13 cellular contexts compared by ENCODE assay signal in the genomic region with DNA sequence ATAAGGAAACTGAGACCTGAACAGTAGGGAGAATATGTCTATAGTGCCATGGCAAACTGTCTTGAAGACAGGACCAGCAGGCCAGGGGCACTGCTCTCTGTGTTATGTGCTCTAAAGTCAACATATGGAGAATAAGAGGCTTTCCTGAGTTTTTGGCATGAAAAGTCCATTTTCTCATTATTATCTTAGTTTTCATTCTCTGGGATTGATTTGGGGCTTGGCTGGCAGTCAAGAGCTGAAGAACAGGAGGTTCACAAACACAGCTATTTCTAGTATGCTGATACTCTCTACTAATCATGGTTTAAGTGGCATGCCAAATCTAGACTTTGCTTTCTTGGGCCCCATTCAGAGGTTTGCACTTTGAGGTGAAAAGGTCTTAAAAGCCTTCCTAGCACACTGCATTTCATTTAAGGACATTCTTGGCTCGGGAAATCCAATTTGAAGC.
DNase-seq lines count a peak whose midpoint lies in the region; ATAC-seq, FAIRE-seq and TF ChIP-seq lines count a peak whose summit lies in the region.
"Had no signal": no experiment of that assay in that cellular context is flagged by ENCODE, and none has a peak within 500 bp of the region (broad histone marks: within the 10 kb centered on the region; RNA-seq: fewer than 3 reads in every experiment).

No MANE protein-coding gene starts in this region.

- H3K36me3 Mint-ChIP-seq in effector memory CD8-positive, alpha-beta T cell (ENCODE audit: insufficient read depth): no peaks in the 10 kb centered on the region
- H3K36me3 Mint-ChIP-seq: CD14-positive monocyte; stimulated activated memory B cell treated with anti-CD40 and anti-IgM and Interleukin-4, amounts not matched to agents 10 μg/mL and 1 μg/mL and 100 μg/mL, for 72 hours had no signal

- no peak overlapping the region for H3K4me3 ChIP-seq in fibroblast of the aortic adventitia (ENCODE audit: low read depth, low read length)
- no peak overlapping the region for H3K4me3 ChIP-seq in pancreas
- no peak overlapping the region for H3K4me3 ChIP-seq in spleen

- no peak for FAIRE-seq in pancreas (lab: Jason Lieb, UNC)

- no peaks in the 10 kb centered on the region for H3K4me1 Mint-ChIP-seq in effector memory CD8-positive, alpha-beta T cell (ENCODE audit: low read depth in 2 of 2)
- H3K4me1 Mint-ChIP-seq: CD14-positive monocyte; stimulated activated memory B cell treated with anti-CD40 and anti-IgM and Interleukin-4, amounts not matched to agents 10 μg/mL and 1 μg/mL and 100 μg/mL, for 72 hours had no signal

- 8 to 26% methylated on average over 1 of the region's 1 CpG for WGBS in pancreas, 2 donors
- 52 to 78% (median 57%) methylated on average over 1 of the region's 1 CpG for WGBS in spleen, 5 donors

- H3K27ac ChIP-seq in pancreas: no peak overlapping the region
- H3K27ac ChIP-seq in spleen: no peak overlapping the region
- H3K27ac ChIP-seq: WERI-Rb-1 had no signal

- no peaks in the 10 kb centered on the region for H3K27me3 Mint-ChIP-seq in effector memory CD8-positive, alpha-beta T cell
- H3K27me3 Mint-ChIP-seq: stimulated activated memory B cell treated with anti-CD40 and anti-IgM and Interleukin-4, amounts not matched to agents 10 μg/mL and 1 μg/mL and 100 μg/mL, for 72 hours had no signal

- peaks cover 6 to 14% of the 10 kb centered on the region in 2 donors for H3K9me3 Mint-ChIP-seq in effector memory CD8-positive, alpha-beta T cell

- H3K27me3 ChIP-seq in pancreas (no peaks in the 10 kb centered on the region), spleen (replicated peaks in 1 of 7) (no peaks in the 10 kb centered on the region)

- ATAC-seq in SK-N-SH treated with all-trans-retinoic acid at 6 μM for 48 hours (peak; percentile 81), pancreas (peak in 3 of 4 donors; percentile 72 to 89 (median 79)), HG03159 (IDR thresholded peaks at IDR 0.05; ENCODE audit: unreplicated experiment) (no peak)
- no peak for ATAC-seq in effector memory CD8-positive, alpha-beta T cell (replicated peaks)
- ATAC-seq: stimulated activated memory B cell treated with anti-CD40 and anti-IgM and Interleukin-4, amounts not matched to agents 10 μg/mL and 1 μg/mL and 100 μg/mL, for 72 hours had no signal

- peaks cover 0 to 10% (median 8%) of the 10 kb centered on the region in 3 donors for H3K4me1 ChIP-seq in pancreas
- no peaks in the 10 kb centered on the region for H3K4me1 ChIP-seq in spleen

- DNase-seq in Ammon's horn (ENCODE audit: low spot score) (peak; percentile 35), fibroblast of the aortic adventitia (ENCODE audit: low read depth) (peak; percentile 91), pancreas (peak in 4 of 6 donors; percentile 20 to 57 (median 32)), spleen (no peak), COLO829 (ENCODE audit: low spot score) (no peak)
- DNase-seq in effector memory CD8-positive, alpha-beta T cell: no peak
- DNase-seq: NCI-H510A treated with DMSO at 0.1 percent for 48 hours, SIG-M5, WERI-Rb-1 had no signal

- no peak overlapping the region for H3K4me3 Mint-ChIP-seq in effector memory CD8-positive, alpha-beta T cell
- H3K4me3 Mint-ChIP-seq: CD14-positive monocyte; stimulated activated memory B cell treated with anti-CD40 and anti-IgM and Interleukin-4, amounts not matched to agents 10 μg/mL and 1 μg/mL and 100 μg/mL, for 72 hours had no signal

- no peak overlapping the region for H3K27ac Mint-ChIP-seq in effector memory CD8-positive, alpha-beta T cell
- H3K27ac Mint-ChIP-seq: CD14-positive monocyte; stimulated activated memory B cell treated with anti-CD40 and anti-IgM and Interleukin-4, amounts not matched to agents 10 μg/mL and 1 μg/mL and 100 μg/mL, for 72 hours had no signal

- intact Hi-C loops in pancreas (cut with DNase I): no loop called here
- intact Hi-C loops in spleen (cut with DNase I; ENCODE audit: low total_unique reads): no loop called here

- TF ChIP-seq POLR2A in spleen (IDR thresholded peaks at IDR 0.05): no peak

- H3K36me3 ChIP-seq in pancreas: no peaks in the 10 kb centered on the region
- no peaks in the 10 kb centered on the region for H3K36me3 ChIP-seq in spleen
- H3K36me3 ChIP-seq: WERI-Rb-1 had no signal

- no peak for TF ChIP-seq CTCF in fibroblast of the aortic adventitia (IDR thresholded peaks at IDR 0.05; ENCODE audit: insufficient read depth, low read length)
- TF ChIP-seq CTCF in pancreas (IDR thresholded peaks at IDR 0.05): no peak
- no peak for TF ChIP-seq CTCF in spleen (IDR thresholded peaks at IDR 0.05 in 8 of 11, conservative IDR thresholded peaks at IDR 0.05 in 3 of 11)

- H3K9me3 ChIP-seq in pancreas: no peaks in the 10 kb centered on the region
- H3K9me3 ChIP-seq in spleen: no peaks in the 10 kb centered on the region

TF ChIP-seq in SK-N-SH treated with all-trans-retinoic acid at 6 μM for 48 hours, 23 proteins besides CTCF, POLR2A, EP300 and RAD21:
- TF ChIP-seq, protein P1, sequence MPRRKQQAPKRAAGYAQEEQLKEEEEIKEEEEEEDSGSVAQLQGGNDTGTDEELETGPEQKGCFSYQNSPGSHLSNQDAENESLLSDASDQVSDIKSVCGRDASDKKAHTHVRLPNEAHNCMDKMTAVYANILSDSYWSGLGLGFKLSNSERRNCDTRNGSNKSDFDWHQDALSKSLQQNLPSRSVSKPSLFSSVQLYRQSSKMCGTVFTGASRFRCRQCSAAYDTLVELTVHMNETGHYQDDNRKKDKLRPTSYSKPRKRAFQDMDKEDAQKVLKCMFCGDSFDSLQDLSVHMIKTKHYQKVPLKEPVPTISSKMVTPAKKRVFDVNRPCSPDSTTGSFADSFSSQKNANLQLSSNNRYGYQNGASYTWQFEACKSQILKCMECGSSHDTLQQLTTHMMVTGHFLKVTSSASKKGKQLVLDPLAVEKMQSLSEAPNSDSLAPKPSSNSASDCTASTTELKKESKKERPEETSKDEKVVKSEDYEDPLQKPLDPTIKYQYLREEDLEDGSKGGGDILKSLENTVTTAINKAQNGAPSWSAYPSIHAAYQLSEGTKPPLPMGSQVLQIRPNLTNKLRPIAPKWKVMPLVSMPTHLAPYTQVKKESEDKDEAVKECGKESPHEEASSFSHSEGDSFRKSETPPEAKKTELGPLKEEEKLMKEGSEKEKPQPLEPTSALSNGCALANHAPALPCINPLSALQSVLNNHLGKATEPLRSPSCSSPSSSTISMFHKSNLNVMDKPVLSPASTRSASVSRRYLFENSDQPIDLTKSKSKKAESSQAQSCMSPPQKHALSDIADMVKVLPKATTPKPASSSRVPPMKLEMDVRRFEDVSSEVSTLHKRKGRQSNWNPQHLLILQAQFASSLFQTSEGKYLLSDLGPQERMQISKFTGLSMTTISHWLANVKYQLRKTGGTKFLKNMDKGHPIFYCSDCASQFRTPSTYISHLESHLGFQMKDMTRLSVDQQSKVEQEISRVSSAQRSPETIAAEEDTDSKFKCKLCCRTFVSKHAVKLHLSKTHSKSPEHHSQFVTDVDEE (CRISPR knock-in tag; IDR thresholded peaks at IDR 0.05): peak; percentile 29; the same call in 1 of the 2 replicates
- TF ChIP-seq ZFP30 (CRISPR knock-in tag; IDR thresholded peaks at IDR 0.05) (peak; percentile 47; the same call in 1 of the 2 replicates), ZFP3 (CRISPR knock-in tag; IDR thresholded peaks at IDR 0.05) (no peak), TOX (CRISPR knock-in tag; IDR thresholded peaks at IDR 0.05; ENCODE audit: borderline replicate concordance) (peak; percentile 58; the same call in 1 of the 2 replicates), SNAI2 (CRISPR knock-in tag; IDR thresholded peaks at IDR 0.05) (no peak), ISL1 (CRISPR knock-in tag; IDR thresholded peaks at IDR 0.05) (peak; percentile 97)

Comparison
In these comparisons a context has a peak if more than half of its experiments do, and no peak if none do; other contexts are left out.
1. DNase-seq: peak in Ammon's horn (single experiment), fibroblast of the aortic adventitia (single experiment) and pancreas (4 of 6); none in spleen (single experiment), effector memory CD8-positive, alpha-beta T cell (0 of 3) and COLO829 (single experiment).
2. ATAC-seq: peak in SK-N-SH treated with all-trans-retinoic acid at 6 μM for 48 hours (single experiment) and pancreas (3 of 4); none in effector memory CD8-positive, alpha-beta T cell (single experiment) and HG03159 (single experiment).